In the genomic region with DNA sequence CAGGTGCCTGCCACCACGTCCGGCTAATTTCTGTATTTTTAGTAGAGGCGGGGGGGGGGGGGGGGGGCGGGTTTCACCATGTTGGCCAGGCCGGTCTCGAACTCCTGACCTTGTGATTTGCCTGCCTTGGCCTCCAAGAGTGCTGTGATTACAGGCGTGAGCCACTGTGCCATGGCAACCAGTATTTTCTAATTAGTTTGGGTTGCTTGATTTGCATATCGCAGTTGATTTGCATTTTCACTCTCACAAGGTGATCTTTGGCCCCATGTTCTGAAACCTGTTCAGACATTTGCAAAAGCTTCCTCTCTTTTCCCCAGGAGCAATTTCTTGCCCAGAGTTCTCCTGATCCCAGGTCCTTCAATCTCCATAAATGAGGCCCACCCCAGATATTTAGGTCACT, we compare ENCODE assay signal across 10 cellular contexts. TPM values are rescaled to one million over a fixed set of nuclear protein-coding genes. Genes with fewer than 3 reads are reported as not detected.
DNase-seq lines count a peak whose midpoint lies in the region; ATAC-seq and TF ChIP-seq lines count a peak whose summit lies in the region.
"Had no signal": no experiment of that assay in that cellular context is flagged by ENCODE, and none has a peak within 500 bp of the region (broad histone marks: within the 10 kb centered on the region; RNA-seq: fewer than 3 reads in every experiment).

No MANE protein-coding gene starts in this region.

- no peaks in the 10 kb centered on the region for H3K9me2 ChIP-seq in GM23338 (ENCODE audit: insufficient read depth)

- H3K27ac ChIP-seq in GM23338 (ENCODE audit: low read depth): no peak overlapping the region

- TF ChIP-seq CTCF in GM10266 (IDR thresholded peaks at IDR 0.05; ENCODE audit: control insufficient read depth, insufficient read depth, low read depth, missing control alignments): no peak
- TF ChIP-seq CTCF in GM23338 (conservative IDR thresholded peaks at IDR 0.05; ENCODE audit: low read depth in 2 of 2): no peak
- no peak for TF ChIP-seq CTCF in natural killer cell (IDR thresholded peaks at IDR 0.05)

- H4K20me1 ChIP-seq in GM23338 (replicated peaks; ENCODE audit: insufficient read depth): no peaks in the 10 kb centered on the region

- 0 out of 2 replicates have a peak, but pooled peaks cover 4% of the 10 kb centered on the region for H3K27me3 ChIP-seq in GM23338 (ENCODE audit: insufficient read depth)

- CTCF ChIA-PET in activated CD4-positive, alpha-beta memory T cell treated with anti-CD3 and anti-CD28 coated beads for 36 hours (lab: Charles Lee): interaction anchor here (0.7 to 7.2 kb wide), 5 partner anchors 81 to 1279 kb away, joined by 3 to 75 read pairs (median 7); a partner anchor contains a TSS

- POLR2A ChIA-PET in activated CD4-positive, alpha-beta memory T cell treated with anti-CD3 and anti-CD28 coated beads for 36 hours (lab: Charles Lee): no interaction called here

- no peak overlapping the region for H3K4me2 ChIP-seq in GM23338

- H3K36me3 ChIP-seq in GM23338 (ENCODE audit: insufficient read depth): no peaks in the 10 kb centered on the region; the same call in 1 of the 2 replicates

- H3K27ac Mint-ChIP-seq in GM23338 (no peak overlapping the region), natural killer cell (peak overlapping the region; percentile 64 to 92)
- H3K27ac Mint-ChIP-seq in activated CD4-positive, alpha-beta memory T cell treated with anti-CD3 and anti-CD28 coated beads for 36 hours: peak overlapping the region; percentile 65

- H3K36me3 Mint-ChIP-seq in GM23338 (ENCODE audit: low read depth) (peaks cover 23% of the 10 kb centered on the region), natural killer cell (no peaks in the 10 kb centered on the region)
- peaks cover 18% of the 10 kb centered on the region for H3K36me3 Mint-ChIP-seq in activated CD4-positive, alpha-beta memory T cell treated with anti-CD3 and anti-CD28 coated beads for 36 hours

- H3K9me3 Mint-ChIP-seq in GM23338: no peaks in the 10 kb centered on the region; the same call in 2 of the 3 replicates
- H3K9me3 Mint-ChIP-seq in activated CD4-positive, alpha-beta memory T cell treated with anti-CD3 and anti-CD28 coated beads for 36 hours: no peaks in the 10 kb centered on the region
- H3K9me3 Mint-ChIP-seq in natural killer cell: no peaks in the 10 kb centered on the region

- ATAC-seq in GM23338 (no peak), natural killer cell (no peak), HG02642 (IDR thresholded peaks at IDR 0.05; ENCODE audit: poor library complexity, unreplicated experiment) (no peak)

- H3K4me1 ChIP-seq in GM23338 (ENCODE audit: insufficient read depth): peaks cover 16% of the 10 kb centered on the region

- peak overlapping the region; percentile 52 for H3K4me3 Mint-ChIP-seq in GM23338
- peak overlapping the region; percentile 89 for H3K4me3 Mint-ChIP-seq in activated CD4-positive, alpha-beta memory T cell treated with anti-CD3 and anti-CD28 coated beads for 36 hours
- H3K4me3 Mint-ChIP-seq in natural killer cell: peak overlapping the region; percentile 71

- peak overlapping the region; percentile 79 for H3K4me3 ChIP-seq in GM23338

- intact Hi-C loops in activated CD4-positive, alpha-beta memory T cell treated with anti-CD3 and anti-CD28 coated beads for 36 hours (cut with micrococcal nuclease): loop anchor here (2.0 to 5.0 kb wide), 2 partner anchors 111 to 799 kb away; a partner anchor contains a TSS
- intact Hi-C loops in natural killer cell (cut with micrococcal nuclease): no loop called here

- peaks cover 14% of the 10 kb centered on the region; the same call in 1 of the 2 replicates for H3K79me2 ChIP-seq in GM23338 (replicated peaks; ENCODE audit: insufficient read depth)

- H3K4me1 Mint-ChIP-seq in GM23338 (peaks cover 29% of the 10 kb centered on the region), natural killer cell (peaks cover 12 to 24% of the 10 kb centered on the region in 2 donors)
- H3K4me1 Mint-ChIP-seq in activated CD4-positive, alpha-beta memory T cell treated with anti-CD3 and anti-CD28 coated beads for 36 hours (ENCODE audit: low read depth): peaks cover 23% of the 10 kb centered on the region

- H3K27me3 Mint-ChIP-seq in GM23338 (ENCODE audit: insufficient read depth, low read depth, poor library complexity) (peaks cover 12% of the 10 kb centered on the region), natural killer cell (ENCODE audit: low read depth in 2 of 2) (no peaks in the 10 kb centered on the region)
- no peaks in the 10 kb centered on the region for H3K27me3 Mint-ChIP-seq in activated CD4-positive, alpha-beta memory T cell treated with anti-CD3 and anti-CD28 coated beads for 36 hours

- DNase-seq in GM10266 (ENCODE audit: extremely low spot score) (peak; percentile 47), GM23338 (ENCODE audit: low spot score) (no peak), natural killer cell (no peak), medulla oblongata (ENCODE audit: extremely low spot score) (no peak), RKO (ENCODE audit: low spot score) (no peak), DMS114 treated with DMSO at 0.1 percent for 48 hours (lab: John Stamatoyannopoulos, UW; ENCODE audit: unreplicated experiment) (no peak)
- no peak for DNase-seq in activated CD4-positive, alpha-beta memory T cell treated with anti-CD3 and anti-CD28 coated beads for 36 hours
- DNase-seq: activated CD8-positive, alpha-beta memory T cell treated with anti-CD3 and anti-CD28 coated beads for 24 hours; NCI-H82 had no signal

- H2AFZ ChIP-seq in GM23338: no peak overlapping the region

- peaks cover 7% of the 10 kb centered on the region; the same call in 1 of the 2 replicates for H3F3A ChIP-seq in GM23338 (replicated peaks; ENCODE audit: low read depth)

TF ChIP-seq in GM23338, 12 proteins besides CTCF, POLR2A, EP300 and RAD21 (continues in another document):
- no peak for TF ChIP-seq ZNF331 (CRISPR knock-in tag; IDR thresholded peaks at IDR 0.05; ENCODE audit: low read depth)
- TF ChIP-seq EZH2 (IDR thresholded peaks at IDR 0.05; ENCODE audit: low read depth, unreplicated experiment): no peak
- no peak for TF ChIP-seq JUNB (IDR thresholded peaks at IDR 0.05; ENCODE audit: unreplicated experiment)
- TF ChIP-seq POLR2AphosphoS5 (IDR thresholded peaks at IDR 0.05; ENCODE audit: low read depth): no peak

RNA-seq across cellular contexts. Expression of a gene that starts 1.7 kb away (rescaled TPM):
- 49.7 and 57.6 TPM in 2 replicates for total RNA-seq in GM23338 (2014; rRNA removed; shearing (Covaris generic))
- 11.2 TPM in 2 replicates for polyA plus RNA-seq in GM23338 (2016; fragmentation: Nextera tagmentation; extraction: Ambion mirVana)
- total RNA-seq in activated CD4-positive, alpha-beta memory T cell treated with anti-CD3 and anti-CD28 coated beads for 36 hours: 10 to 100 TPM; 35.7 to 36.7 TPM
- total RNA-seq in natural killer cell: 10 to 100 TPM; 22.7 to 33.3 (median 29.0) TPM

RNA-seq across cellular contexts. Expression of a gene that starts 57.8 kb away (rescaled TPM):
- 19.9 and 22.5 TPM in 2 replicates for total RNA-seq in GM23338 (2014; rRNA removed; shearing (Covaris generic))
- polyA plus RNA-seq in GM23338 (2016; fragmentation: Nextera tagmentation; extraction: Ambion mirVana): 4.7 and 5.3 TPM in 2 replicates
- 10 to 100 TPM; 38.1 to 39.2 TPM for total RNA-seq in activated CD4-positive, alpha-beta memory T cell treated with anti-CD3 and anti-CD28 coated beads for 36 hours
- total RNA-seq in natural killer cell: 10 to 100 TPM; 27.6 to 35.2 (median 29.0) TPM
